In genomic region chr9:21854119-21854518, GRCh38 we compare ENCODE assay signal across 12 cellular contexts.
"Had no signal": no experiment of that assay in that cellular context is flagged by ENCODE, and none has a peak within 500 bp of the region (broad histone marks: within the 10 kb centered on the region; RNA-seq: fewer than 3 reads in every experiment).

No MANE protein-coding gene starts in this region.

- H3K36me3 ChIP-seq: colonic mucosa, thyroid gland had no signal

- H3K27ac Mint-ChIP-seq: activated CD8-positive, alpha-beta T cell treated with anti-CD3 and anti-CD28 coated beads for 36 hours; activated naive CD8-positive, alpha-beta T cell treated with anti-CD3 and anti-CD28 coated beads, Interleukin-2, amount 10 ng/mL, durations not matched to agents 7 days and 5 days had no signal

- DNase-seq: activated CD8-positive, alpha-beta memory T cell treated with anti-CD3 and anti-CD28 coated beads, Interleukin-2, amount 50 U/mL, for 4 hours; activated CD8-positive, alpha-beta T cell treated with anti-CD3 and anti-CD28 coated beads for 36 hours; activated naive CD8-positive, alpha-beta T cell treated with anti-CD3 and anti-CD28 coated beads, Interleukin-2, amount 10 ng/mL, durations not matched to agents 7 days and 5 days; anterior cingulate cortex; effector CD8-positive, alpha-beta T cell; natural killer cell; stimulated activated CD4-positive, alpha-beta T cell treated with anti-CD3 and anti-CD28 coated beads, Interleukin-4, amount 100 ng/mL, for 24 hours; T-helper 9 cell; thyroid gland had no signal

- ATAC-seq: activated CD8-positive, alpha-beta T cell treated with anti-CD3 and anti-CD28 coated beads for 36 hours; gastroesophageal sphincter; natural killer cell had no signal

- H3K27me3 Mint-ChIP-seq: activated CD8-positive, alpha-beta T cell treated with anti-CD3 and anti-CD28 coated beads for 36 hours; activated naive CD8-positive, alpha-beta T cell treated with anti-CD3 and anti-CD28 coated beads, Interleukin-2, amount 10 ng/mL, durations not matched to agents 7 days and 5 days had no signal

- H3K9me3 ChIP-seq: colonic mucosa, thyroid gland, vagina had no signal

- H3K4me3 Mint-ChIP-seq: activated CD8-positive, alpha-beta T cell treated with anti-CD3 and anti-CD28 coated beads for 36 hours; activated naive CD8-positive, alpha-beta T cell treated with anti-CD3 and anti-CD28 coated beads, Interleukin-2, amount 10 ng/mL, durations not matched to agents 7 days and 5 days; natural killer cell had no signal

- H3K4me3 ChIP-seq: colonic mucosa, gastroesophageal sphincter, thyroid gland, vagina had no signal

- H3K27ac ChIP-seq: colonic mucosa, gastroesophageal sphincter, thyroid gland, vagina had no signal

- H3K9me3 Mint-ChIP-seq: activated CD8-positive, alpha-beta T cell treated with anti-CD3 and anti-CD28 coated beads for 36 hours; activated naive CD8-positive, alpha-beta T cell treated with anti-CD3 and anti-CD28 coated beads, Interleukin-2, amount 10 ng/mL, durations not matched to agents 7 days and 5 days; natural killer cell had no signal

- H3K27me3 ChIP-seq: colonic mucosa, gastroesophageal sphincter, thyroid gland, vagina had no signal

- H3K4me1 ChIP-seq: colonic mucosa, thyroid gland had no signal
